Comparison of ENCODE assay signal across 1 cellular context in the genomic region with DNA sequence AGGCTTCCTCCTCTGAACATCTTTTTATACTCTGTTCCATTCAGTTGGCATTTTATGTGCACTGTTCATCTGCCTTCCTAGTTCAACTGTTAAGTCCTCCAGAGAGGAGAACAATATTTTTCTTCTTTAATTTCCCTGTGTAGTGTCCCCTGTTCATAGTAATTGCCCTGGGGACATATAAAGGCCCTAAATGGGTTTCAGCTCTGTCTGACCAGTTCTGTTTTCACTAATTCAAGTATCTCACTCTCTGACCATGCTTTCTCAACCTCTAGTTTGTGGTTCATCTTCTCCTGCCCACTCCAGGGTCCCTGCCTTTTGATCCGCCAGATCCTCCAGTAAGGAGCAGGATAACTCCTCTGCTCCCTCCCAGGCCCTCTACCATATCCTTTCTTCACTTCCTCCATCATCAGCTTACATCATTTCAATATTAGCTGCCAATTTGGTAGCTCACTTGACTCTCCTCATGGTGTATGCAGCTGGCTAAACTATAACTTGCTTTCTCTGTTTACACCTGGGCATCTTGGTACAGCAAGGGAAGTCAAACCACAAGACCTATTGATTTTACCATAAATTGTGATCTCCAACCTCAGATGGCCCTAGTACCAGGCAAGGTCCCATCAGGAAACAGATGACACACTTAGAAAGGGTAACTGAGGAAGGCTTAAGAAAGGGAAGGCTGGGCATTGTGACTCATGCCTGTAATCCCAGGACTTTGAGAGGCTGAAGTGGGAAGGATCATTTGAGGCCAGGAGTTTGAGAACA.
TF ChIP-seq lines count a peak whose summit lies in the region.

No MANE protein-coding gene starts in this region.

TF ChIP-seq in SK-N-SH treated with all-trans-retinoic acid at 6 μM for 48 hours, 23 proteins besides CTCF, POLR2A, EP300 and RAD21 (continued from another document):
- TF ChIP-seq ISL1 (CRISPR knock-in tag; IDR thresholded peaks at IDR 0.05): no peak
- no peak for TF ChIP-seq GLIS3 (CRISPR knock-in tag; IDR thresholded peaks at IDR 0.05)
- TF ChIP-seq ZNF70 (CRISPR knock-in tag; IDR thresholded peaks at IDR 0.05): no peak
- TF ChIP-seq TCF4 (CRISPR knock-in tag; IDR thresholded peaks at IDR 0.05; ENCODE audit: borderline replicate concordance): no peak
